ENCODE assay signal across 9 cellular contexts in the genomic region with DNA sequence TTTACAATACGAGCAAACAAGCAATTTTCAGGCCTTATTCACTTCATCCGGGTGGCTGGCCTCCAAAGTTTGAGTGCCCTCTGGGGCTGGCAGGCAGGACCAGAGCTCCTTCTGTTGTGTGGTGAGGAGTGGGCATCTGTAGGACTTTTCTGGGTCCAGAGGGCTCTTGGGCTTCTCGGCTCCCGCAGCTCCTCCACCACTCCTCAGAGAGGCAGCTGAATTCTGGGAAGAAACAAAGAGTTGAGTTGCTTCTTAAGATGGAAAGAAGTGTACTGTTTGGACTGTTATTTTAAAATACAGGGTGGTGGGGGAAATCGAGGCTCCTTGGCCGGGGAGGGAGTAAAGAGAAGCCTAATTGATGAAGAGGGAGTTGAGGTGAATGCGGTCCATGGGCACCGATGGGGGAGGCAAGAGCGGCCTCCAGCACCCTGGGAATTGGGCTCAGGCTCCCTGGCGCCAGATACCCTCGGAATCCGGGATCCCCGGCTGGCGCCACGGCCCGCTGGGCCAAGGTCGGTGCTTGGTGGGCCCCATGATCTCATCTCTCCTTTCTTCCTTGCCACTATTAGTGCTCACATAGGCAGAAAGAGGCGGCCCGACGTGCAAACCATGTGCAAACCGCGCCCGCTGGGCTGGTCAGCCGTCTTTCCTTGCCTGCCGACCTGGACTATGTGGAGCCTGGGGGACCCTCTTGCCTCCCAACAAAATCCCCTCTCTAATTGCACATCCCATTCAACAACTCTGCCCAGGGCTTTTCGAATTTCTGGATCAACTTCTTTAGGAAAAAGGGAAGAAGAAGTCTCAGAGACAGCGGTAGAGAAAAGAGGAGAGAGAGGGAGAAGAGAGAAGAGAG. TPM values are rescaled to one million over a fixed set of nuclear protein-coding genes. Genes with fewer than 3 reads are reported as not detected.
DNase-seq lines count a peak whose midpoint lies in the region; ATAC-seq lines count a peak whose summit lies in the region.
"Had no signal": no experiment of that assay in that cellular context is flagged by ENCODE, and none has a peak within 500 bp of the region (broad histone marks: within the 10 kb centered on the region; RNA-seq: fewer than 3 reads in every experiment).

No MANE protein-coding gene starts in this region.

- H3K9me3 Mint-ChIP-seq in IgD-negative memory B cell = peaks cover 0 to 9% (median 0%) of the 10 kb centered on the region in 3 donors

- peak overlapping the region; percentile 82 to 95 (median 86) for H3K4me3 Mint-ChIP-seq in IgD-negative memory B cell

- intact Hi-C loops in posterior vena cava (cut with DNase I) = no loop called here

- peaks cover 2% of the 10 kb centered on the region for H3K36me3 Mint-ChIP-seq in IgD-negative memory B cell

- peak overlapping the region; percentile 47; the same call in 1 of the 2 replicates for H3K4me3 ChIP-seq in GM08714 (ENCODE audit: low read length)

- peak overlapping the region in 1 of 3 donors; percentile 78 for H3K27ac Mint-ChIP-seq in IgD-negative memory B cell

- peaks cover 14 to 29% (median 25%) of the 10 kb centered on the region in 3 donors for H3K4me1 Mint-ChIP-seq in IgD-negative memory B cell

- peaks cover 71% of the 10 kb centered on the region for H3K27me3 Mint-ChIP-seq in IgD-negative memory B cell

- peak; percentile 60 for DNase-seq in ecto neural progenitor cell (ENCODE audit: low spot score)
- DNase-seq in posterior vena cava (ENCODE audit: low spot score) = peak; percentile 78
- no peak for DNase-seq in 8988T
- no peak for DNase-seq in AG08395 (ENCODE audit: low spot score)
- DNase-seq: NK-92 treated with Interleukin-12 subunit alpha and Interleukin-12 subunit beta, amount 100 ng/mL, for 24 hours had no signal

- ATAC-seq in GM19328 (IDR thresholded peaks at IDR 0.05; ENCODE audit: unreplicated experiment) = no peak

RNA-seq across cellular contexts. Expression of a gene that starts 0.7 kb away (rescaled TPM):
- polyA plus RNA-seq in IgD-negative memory B cell = not detected
- total RNA-seq in posterior vena cava = not detected
- total RNA-seq: ascending aorta had no signal

Comparison
In these comparisons a context has a peak if more than half of its experiments do, and no peak if none do; other contexts are left out.
1. DNase-seq: peak in ecto neural progenitor cell (single experiment) and posterior vena cava (single experiment); none in 8988T (single experiment) and AG08395 (single experiment).